ENCODE assay signal across 8 cellular contexts in genomic region chr17:59707182-59707970, GRCh38. TPM values are rescaled to one million over a fixed set of nuclear protein-coding genes. Genes with fewer than 3 reads are reported as not detected.
DNase-seq lines count a peak whose midpoint lies in the region; TF ChIP-seq lines count a peak whose summit lies in the region.

Gene PTRH2 (minus strand): TSS chr17:59707430. CDS start chr17:59697978, 9,452 bp downstream.
Gene VMP1 (plus strand): TSS chr17:59707654. CDS start chr17:59731447, 23,793 bp downstream.

- peak within 1 kb of the TSS; percentile 82 for H3K4me2 ChIP-seq in neuronal stem cell (ENCODE audit: insufficient read depth, low read length, poor library complexity, severe bottlenecking)

- H3K23ac ChIP-seq in neuronal stem cell (ENCODE audit: low read depth, low read length, poor library complexity): no peak within 1 kb of the TSS

- in situ Hi-C loops in SK-MEL-5 (cut with HindIII; ENCODE audit: low pct_unique_long_range_greater_than_20kb, low sequenced_read_pairs): no loop called here

- no peak within 1 kb of the TSS for H2BK12ac ChIP-seq in neuronal stem cell (ENCODE audit: low read length)

- H3K27ac ChIP-seq in neuronal stem cell (replicated peaks; ENCODE audit: low read length): peak within 1 kb of the TSS; percentile 69

- peak within 1 kb of the TSS; percentile 87 for H3K4me3 ChIP-seq in neuronal stem cell (ENCODE audit: low read length in 2 of 2)

- H2BK15ac ChIP-seq in neuronal stem cell (ENCODE audit: low read length): no peak within 1 kb of the TSS

- peak within 1 kb of the TSS; percentile 91 for H2AFZ ChIP-seq in neuronal stem cell (ENCODE audit: low read length)

- POLR2A ChIA-PET in HEK293T (lab: Yijun Ruan, JAX): interaction anchor here (0.6 to 2.6 kb wide), 24 partner anchors 9 to 1193 kb away, joined by 3 to 22 read pairs (median 3); partner anchors contain the start of genes CLTC, GDPD1, MTMR4 and PRR11

- H3K4ac ChIP-seq in neuronal stem cell (ENCODE audit: low read length): no peak within 1 kb of the TSS

- peaks cover 7% of the 10 kb centered on the region for H3K79me1 ChIP-seq in neuronal stem cell (ENCODE audit: low read depth, low read length)

- no peak within 1 kb of the TSS for H2BK5ac ChIP-seq in neuronal stem cell (ENCODE audit: low read length)

- no peaks in the 10 kb centered on the region for H3K27me3 ChIP-seq in neuronal stem cell (ENCODE audit: control insufficient read depth in 3 of 3, insufficient read depth in 3 of 3, low read depth in 1 of 3, low read length in 3 of 3)

- TF ChIP-seq CTCF in subcutaneous adipose tissue (IDR thresholded peaks at IDR 0.05; ENCODE audit: low read depth): no peak

- H3K9ac ChIP-seq in neuronal stem cell (ENCODE audit: low read depth, low read length, poor library complexity): peak within 1 kb of the TSS; percentile 82

- no peaks in the 10 kb centered on the region for H3K9me3 ChIP-seq in neuronal stem cell (replicated peaks in 1 of 2; ENCODE audit: control insufficient read depth in 2 of 2, insufficient read depth in 1 of 2, low read depth in 1 of 2, low read length in 2 of 2)

- no CpG with 5 or more reads among the region's 45 CpGs for WGBS in neuronal stem cell (ENCODE audit: extremely low coverage in 2 of 2, insufficient read length in 2 of 2, insufficient replicate concordance in 1 of 2), 2 donors

- CTCF ChIA-PET in HEK293T (lab: Yijun Ruan, JAX): interaction anchor here (0.7 kb wide), 1 partner anchor 10 kb away, joined by 3 read pairs; no protein-coding TSS in a partner anchor

- peak within 1 kb of the TSS; percentile 63 for H2AK5ac ChIP-seq in neuronal stem cell (ENCODE audit: low read depth, low read length)

- no peak within 1 kb of the TSS for H3K14ac ChIP-seq in neuronal stem cell (ENCODE audit: low read length)

- no peak within 1 kb of the TSS for H4K8ac ChIP-seq in neuronal stem cell (ENCODE audit: low read depth, low read length)

- H3K36me3 ChIP-seq in neuronal stem cell (replicated peaks in 1 of 2; ENCODE audit: control insufficient read depth in 2 of 2, insufficient read depth in 2 of 2, low read length in 2 of 2): peaks cover 0 to 30% of the 10 kb centered on the region in 2 donors

- H3K18ac ChIP-seq in neuronal stem cell (ENCODE audit: low read length): peak within 1 kb of the TSS; percentile 44

- H4K91ac ChIP-seq in neuronal stem cell (ENCODE audit: low read depth, low read length, poor library complexity): no peak within 1 kb of the TSS

- no peak within 1 kb of the TSS for H2BK120ac ChIP-seq in neuronal stem cell (ENCODE audit: low read depth, low read length)

- DNase-seq in GF-D8 (lab: John Stamatoyannopoulos, UW) (peak; percentile 98), HEK293T (ENCODE audit: extremely low spot score) (peak; percentile 99), MV-4-11 (lab: John Stamatoyannopoulos, UW) (peak; percentile 100), SK-MEL-5 (ENCODE audit: low read depth, low spot score) (peak; percentile 100), foreskin melanocyte (peak; percentile 100), neuronal stem cell (ENCODE audit: low spot score) (peak; percentile 99)
- DNase-seq in activated naive CD4-positive, alpha-beta T cell treated with Interleukin-2 at 50 U/mL for 16 hours: peak; percentile 94

- H3K4me1 ChIP-seq in neuronal stem cell (ENCODE audit: control insufficient read depth in 2 of 2, insufficient read depth in 1 of 2, low read depth in 1 of 2, low read length in 2 of 2): peaks cover 4 to 9% of the 10 kb centered on the region in 2 donors

TF ChIP-seq in HEK293T, 16 proteins besides CTCF, POLR2A, EP300 and RAD21:
- TF ChIP-seq PKNOX1 (IDR thresholded peaks at IDR 0.05) (peak; percentile 88), L3MBTL2 (conservative IDR thresholded peaks at IDR 0.05) (peak; percentile 92), TARDBP (IDR thresholded peaks at IDR 0.05) (no peak), ELF4 (IDR thresholded peaks at IDR 0.05) (peak; percentile 86)

RNA-seq across cellular contexts. Expression of gene PTRH2, which starts in this region (rescaled TPM):
- 104 and 125 TPM in 2 replicates for total RNA-seq in SK-MEL-5 (2014; rRNA removed; shearing (Covaris generic))
- polyA plus RNA-seq in SK-MEL-5 (2015; cell fraction: cytosol; rRNA removed): 111 and 135 TPM in 2 replicates
- polyA plus RNA-seq in SK-MEL-5 (2015; cell fraction: nucleus; rRNA removed): 87.7 and 153 TPM in 2 replicates
- polyA plus RNA-seq in neuronal stem cell (2013, experiment 1 of 2): 19.9 TPM
- 20.2 TPM for polyA plus RNA-seq in neuronal stem cell (2013, experiment 2 of 2)
- total RNA-seq in subcutaneous adipose tissue: 10 to 100 TPM; 17.3 to 36.7 (median 32.4) TPM

RNA-seq across cellular contexts. Expression of gene VMP1, which starts in this region (rescaled TPM):
- total RNA-seq in SK-MEL-5 (2014; rRNA removed; shearing (Covaris generic)): 505 and 568 TPM in 2 replicates
- polyA plus RNA-seq in SK-MEL-5 (2015; cell fraction: cytosol; rRNA removed): 233 and 304 TPM in 2 replicates
- polyA plus RNA-seq in SK-MEL-5 (2015; cell fraction: nucleus; rRNA removed): 1,128 and 1,243 TPM in 2 replicates
- polyA plus RNA-seq in neuronal stem cell (2013, experiment 1 of 2): 40.5 TPM
- polyA plus RNA-seq in neuronal stem cell (2013, experiment 2 of 2): 40.6 TPM
- total RNA-seq in subcutaneous adipose tissue: 100 to 1,000 TPM in 3 of 4 donors, 10 to 100 TPM in 1; 94.2 to 332 (median 246) TPM

Comparison
In these comparisons a context has a peak if more than half of its experiments do, and no peak if none do; other contexts are left out.
1. Peak in every context shown above with its lines: DNase-seq, H3K4me3 ChIP-seq and H3K27ac ChIP-seq.